ENCODE assay signal across 8 cellular contexts in the genomic region with DNA sequence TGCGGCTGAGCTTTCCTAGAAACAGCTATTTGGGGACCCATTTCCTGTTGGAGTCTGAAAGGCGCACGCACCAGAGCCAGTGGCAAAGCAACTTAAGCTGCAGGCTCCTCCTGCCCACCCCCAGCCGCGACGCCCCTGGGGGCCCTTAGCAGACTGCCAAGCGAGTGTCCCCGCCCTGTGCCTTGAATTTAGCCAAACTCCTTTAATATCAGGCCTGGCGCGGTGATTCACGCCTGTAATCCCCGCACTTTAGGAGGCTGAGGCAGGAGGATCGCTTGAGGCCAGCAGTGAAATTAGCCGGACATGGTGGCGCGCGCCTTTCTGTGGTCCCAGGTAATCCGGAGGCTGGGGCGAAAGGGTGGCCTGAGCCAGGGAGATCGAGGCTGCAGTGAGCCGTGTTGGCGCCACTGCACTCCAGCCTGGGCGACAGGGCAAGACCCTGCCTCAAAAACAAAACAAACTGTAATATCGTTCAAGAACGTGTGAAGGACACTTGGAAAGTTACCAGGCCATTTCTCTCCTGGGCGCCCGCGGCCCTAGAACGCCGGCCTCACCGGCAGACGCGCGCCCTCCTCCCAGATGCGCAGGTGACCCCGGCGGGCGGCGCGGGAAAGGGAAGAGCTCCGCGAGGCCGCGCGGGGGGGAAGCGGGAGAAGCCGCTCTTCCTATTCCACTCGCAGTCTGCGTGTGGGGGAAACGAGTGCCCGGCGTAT. TPM values are rescaled to one million over a fixed set of nuclear protein-coding genes. Genes with fewer than 3 reads are reported as not detected.
A peak's percentile ranks its signal among the peaks of the same experiment; 100 is the strongest.
DNase-seq lines count a peak whose midpoint lies in the region; ATAC-seq and TF ChIP-seq lines count a peak whose summit lies in the region.

No MANE protein-coding gene starts in this region.

- H3K4me2 ChIP-seq in neural progenitor cell, result peak overlapping the region; percentile 94

- no peaks in the 10 kb centered on the region for H3K9me3 Mint-ChIP-seq in activated naive CD4-positive, alpha-beta T cell treated with anti-CD3 and anti-CD28 coated beads, Interleukin-2, amount 50 U/mL, for 72 hours
- H3K9me3 Mint-ChIP-seq in neural progenitor cell, result no peaks in the 10 kb centered on the region

- no peak for ATAC-seq in activated naive CD4-positive, alpha-beta T cell treated with anti-CD3 and anti-CD28 coated beads, Interleukin-2, amount 50 U/mL, for 72 hours

- H3K36me3 Mint-ChIP-seq in activated naive CD4-positive, alpha-beta T cell treated with anti-CD3 and anti-CD28 coated beads, Interleukin-2, amount 50 U/mL, for 72 hours, result peaks cover 5 to 13% of the 10 kb centered on the region in 2 donors
- H3K36me3 Mint-ChIP-seq in neural progenitor cell, result peaks cover 14% of the 10 kb centered on the region

- peak overlapping the region in 1 of 2 donors; percentile 27 for H3K27ac Mint-ChIP-seq in activated naive CD4-positive, alpha-beta T cell treated with anti-CD3 and anti-CD28 coated beads, Interleukin-2, amount 50 U/mL, for 72 hours
- no peak overlapping the region for H3K27ac Mint-ChIP-seq in neural progenitor cell

- intact Hi-C loops in esophagus squamous epithelium (cut with DNase I), result loop anchor here (10.0 kb wide), 1 partner anchor 60 kb away; no protein-coding TSS in a partner anchor

- peaks cover 27% of the 10 kb centered on the region for H4K20me1 ChIP-seq in neural progenitor cell (ENCODE audit: low read depth)

- DNase-seq in activated naive CD4-positive, alpha-beta T cell treated with Interleukin-2 at 50 U/mL for 16 hours, result peak; percentile 34
- no peak for DNase-seq in activated naive CD4-positive, alpha-beta T cell treated with anti-CD3 and anti-CD28 coated beads, Interleukin-2, amount 50 U/mL, for 72 hours (ENCODE audit: low spot score in 2 of 2)
- DNase-seq in UCSD-AML1 (lab: John Stamatoyannopoulos, UW; ENCODE audit: unreplicated experiment) (peak; percentile 52), esophagus squamous epithelium (lab: John Stamatoyannopoulos, UW) (no peak), neural progenitor cell (ENCODE audit: low spot score) (peak; percentile 60), NCI-H1694 treated with DMSO at 0.1 percent for 48 hours (lab: John Stamatoyannopoulos, UW) (no peak), AG08396 (ENCODE audit: low spot score) (no peak)
- DNase-seq in effector CD8-positive, alpha-beta T cell (lab: John Stamatoyannopoulos, UW), result no peak

- H3K4me1 ChIP-seq in esophagus squamous epithelium, result peaks cover 7 to 45% (median 10%) of the 10 kb centered on the region in 3 donors
- H3K4me1 ChIP-seq in neural progenitor cell, result peaks cover 15% of the 10 kb centered on the region

- peak overlapping the region; percentile 74 for H2AFZ ChIP-seq in neural progenitor cell (replicated peaks)

- H3F3A ChIP-seq in neural progenitor cell (ENCODE audit: low read depth), result no peaks in the 10 kb centered on the region

- H3K27me3 Mint-ChIP-seq in neural progenitor cell (ENCODE audit: insufficient read depth, low read depth), result peaks cover 24% of the 10 kb centered on the region

- TF ChIP-seq CTCF in esophagus squamous epithelium (IDR thresholded peaks at IDR 0.05) (no peak), neural progenitor cell (IDR thresholded peaks at IDR 0.05) (no peak)

- H3K27me3 ChIP-seq in esophagus squamous epithelium, result peaks cover 0 to 43% (median 7%) of the 10 kb centered on the region in 4 donors
- peaks cover 27% of the 10 kb centered on the region for H3K27me3 ChIP-seq in neural progenitor cell

- no peaks in the 10 kb centered on the region for H3K36me3 ChIP-seq in esophagus squamous epithelium
- no peaks in the 10 kb centered on the region for H3K36me3 ChIP-seq in neural progenitor cell

- H3K79me2 ChIP-seq in neural progenitor cell (ENCODE audit: low read depth), result peaks cover 37% of the 10 kb centered on the region

- H3K9ac ChIP-seq in neural progenitor cell, result no peak overlapping the region

- no peak for TF ChIP-seq POLR2A in esophagus squamous epithelium (IDR thresholded peaks at IDR 0.05)

- H3K27ac ChIP-seq in esophagus squamous epithelium (peak overlapping the region in 3 of 4 donors; percentile 59 to 82 (median 74)), neural progenitor cell (no peak overlapping the region)

- H3K4me3 ChIP-seq in esophagus squamous epithelium, result peak overlapping the region; percentile 47 to 93 (median 57)
- peak overlapping the region; percentile 85 for H3K4me3 ChIP-seq in neural progenitor cell

- H3K4me1 Mint-ChIP-seq in neural progenitor cell, result peaks cover 19% of the 10 kb centered on the region

- H3K4me3 Mint-ChIP-seq in neural progenitor cell, result peak overlapping the region; percentile 94

- WGBS in esophagus squamous epithelium, 2 donors, result 8 to 18% methylated on average over 10 to 31 of the region's 52 CpGs

- H3K9me3 ChIP-seq in esophagus squamous epithelium (no peaks in the 10 kb centered on the region), neural progenitor cell (ENCODE audit: low read depth) (no peaks in the 10 kb centered on the region)

RNA-seq across cellular contexts. Expression of gene F2R, which starts 1.0 kb away (rescaled TPM):
- 1 to 10 TPM in 1 of 2 donors, under 1 TPM in 1; 0.89 to 5.8 TPM for total RNA-seq in activated naive CD4-positive, alpha-beta T cell treated with anti-CD3 and anti-CD28 coated beads, Interleukin-2, amount 50 U/mL, for 72 hours
- total RNA-seq in esophagus squamous epithelium, result 10 to 100 TPM in 1 of 4 donors, 1 to 10 TPM in 2, under 1 TPM in 1; 0.38 to 13.0 (median 4.9) TPM
- total RNA-seq in neural progenitor cell (ENCODE audit: low replicate concordance), result 48.5 and 53.8 TPM in 2 replicates

Comparison
In these comparisons a context has a peak if more than half of its experiments do, and no peak if none do; other contexts are left out.
1. DNase-seq: peak in activated naive CD4-positive, alpha-beta T cell treated with Interleukin-2 at 50 U/mL for 16 hours (single experiment), UCSD-AML1 (single experiment) and neural progenitor cell (single experiment); none in activated naive CD4-positive, alpha-beta T cell treated with anti-CD3 and anti-CD28 coated beads, Interleukin-2, amount 50 U/mL, for 72 hours (0 of 2), esophagus squamous epithelium (single experiment), NCI-H1694 treated with DMSO at 0.1 percent for 48 hours (single experiment), effector CD8-positive, alpha-beta T cell (single experiment) and AG08396 (single experiment).